16 cellular contexts compared by ENCODE assay signal in the genomic region with DNA sequence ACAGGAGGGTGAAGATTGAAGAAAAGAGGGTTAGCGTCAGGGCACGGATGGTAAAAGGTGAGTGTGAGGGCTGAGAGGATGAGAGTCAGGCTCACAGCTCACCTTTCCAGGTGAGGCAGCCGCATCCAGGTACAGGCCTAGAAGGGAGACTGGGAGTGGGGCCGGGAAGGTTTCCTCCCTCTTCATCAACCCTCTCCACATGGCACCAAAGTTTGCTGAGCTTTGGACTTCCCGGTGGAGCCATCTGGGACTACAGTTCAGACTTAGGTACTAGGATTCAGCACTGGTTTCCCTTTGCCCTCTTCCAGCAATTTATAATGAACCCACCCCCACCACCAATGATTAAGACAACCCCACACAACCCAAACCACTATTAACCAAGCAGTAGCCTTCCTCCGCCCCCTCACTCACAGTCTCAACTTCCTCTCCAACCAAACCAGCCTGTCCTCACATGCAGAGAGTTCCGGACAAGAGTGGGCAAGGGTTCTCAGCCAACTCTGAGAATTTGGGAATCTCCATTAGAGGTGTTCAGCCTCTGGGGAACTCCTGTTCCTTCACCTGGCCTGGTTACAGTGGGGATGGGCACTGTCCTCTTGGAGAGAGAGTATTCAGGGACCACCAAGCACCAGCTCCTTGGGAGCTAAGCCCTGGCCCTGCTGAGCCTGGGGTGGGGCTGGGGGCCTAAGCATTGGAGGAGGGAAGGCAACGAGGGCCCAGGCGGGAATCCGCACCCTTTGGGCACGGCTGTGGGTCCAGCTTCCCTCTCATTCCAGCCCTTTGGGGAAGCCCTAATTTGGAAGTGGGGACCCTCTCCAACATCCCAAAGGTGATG. TPM values are rescaled to one million over a fixed set of nuclear protein-coding genes. Genes with fewer than 3 reads are reported as not detected.
DNase-seq lines count a peak whose midpoint lies in the region; ATAC-seq and TF ChIP-seq lines count a peak whose summit lies in the region.
"Had no signal": no experiment of that assay in that cellular context is flagged by ENCODE, and none has a peak within 500 bp of the region (broad histone marks: within the 10 kb centered on the region; RNA-seq: fewer than 3 reads in every experiment).

No MANE protein-coding gene starts in this region.

- H2BK120ac ChIP-seq in neuronal stem cell (ENCODE audit: low read depth, low read length) = no peak overlapping the region

- no peak overlapping the region for H4K91ac ChIP-seq in neuronal stem cell (ENCODE audit: low read depth, low read length, poor library complexity)

- no peak overlapping the region for H4K8ac ChIP-seq in neuronal stem cell (ENCODE audit: low read depth, low read length)

- peak overlapping the region; percentile 22 for H3K23ac ChIP-seq in neuronal stem cell (ENCODE audit: low read depth, low read length, poor library complexity)

- intact Hi-C loops in psoas muscle (cut with DNase I) = no loop called here

- no peak overlapping the region for H2BK15ac ChIP-seq in neuronal stem cell (ENCODE audit: low read length)

- H3K4me2 ChIP-seq in neuronal stem cell (ENCODE audit: insufficient read depth, low read length, poor library complexity, severe bottlenecking) = no peak overlapping the region

- ATAC-seq in esophagus mucosa (peak; percentile 39), psoas muscle (no peak)
- ATAC-seq: T-helper 17 cell had no signal

- no CpG with 5 or more reads among the region's 11 CpGs for WGBS in neuronal stem cell (ENCODE audit: extremely low coverage in 2 of 2, insufficient read length in 2 of 2, insufficient replicate concordance in 1 of 2), 2 donors
- 69 to 74% (median 69%) methylated on average over 11 of the region's 11 CpGs for WGBS in psoas muscle, 3 donors

- peak overlapping the region in 3 of 4 donors; percentile 38 to 81 (median 78) for H3K27ac ChIP-seq in Peyer's patch
- no peak overlapping the region for H3K27ac ChIP-seq in neuronal stem cell (replicated peaks; ENCODE audit: low read length)
- no peak overlapping the region for H3K27ac ChIP-seq in psoas muscle

- H3K36me3 ChIP-seq in Peyer's patch (no peaks in the 10 kb centered on the region), neuronal stem cell (replicated peaks in 1 of 2; ENCODE audit: control insufficient read depth in 2 of 2, insufficient read depth in 2 of 2, low read length in 2 of 2) (no peaks in the 10 kb centered on the region), psoas muscle (ENCODE audit: insufficient read depth in 1 of 2, low read depth in 1 of 2) (no peaks in the 10 kb centered on the region)

- TF ChIP-seq POLR2A in Peyer's patch (IDR thresholded peaks at IDR 0.05) = no peak

- no peak overlapping the region for H2BK12ac ChIP-seq in neuronal stem cell (ENCODE audit: low read length)

- H3K9me3 ChIP-seq in Peyer's patch (no peaks in the 10 kb centered on the region), neuronal stem cell (replicated peaks in 1 of 2; ENCODE audit: control insufficient read depth in 2 of 2, insufficient read depth in 1 of 2, low read depth in 1 of 2, low read length in 2 of 2) (no peaks in the 10 kb centered on the region), psoas muscle (no peaks in the 10 kb centered on the region)

- H3K79me1 ChIP-seq in neuronal stem cell (ENCODE audit: low read depth, low read length) = no peaks in the 10 kb centered on the region

- no peak overlapping the region for H3K18ac ChIP-seq in neuronal stem cell (ENCODE audit: low read length)

- no peak overlapping the region for H2BK5ac ChIP-seq in neuronal stem cell (ENCODE audit: low read length)

- no peak overlapping the region for H3K9ac ChIP-seq in neuronal stem cell (ENCODE audit: low read depth, low read length, poor library complexity)

- no peak overlapping the region for H2AK5ac ChIP-seq in neuronal stem cell (ENCODE audit: low read depth, low read length)

- H3K4me3 ChIP-seq in Peyer's patch (no peak overlapping the region), neuronal stem cell (ENCODE audit: low read length in 2 of 2) (no peak overlapping the region), psoas muscle (no peak overlapping the region)

- TF ChIP-seq CTCF in GM13976 (IDR thresholded peaks at IDR 0.05; ENCODE audit: borderline replicate concordance, control extremely low read depth, extremely low read depth, insufficient read depth, missing control alignments) (no peak), Peyer's patch (IDR thresholded peaks at IDR 0.05) (no peak), psoas muscle (IDR thresholded peaks at IDR 0.05) (no peak)

- DNase-seq in GM13976 (ENCODE audit: low spot score) = peak; percentile 39
- DNase-seq in Peyer's patch = no peak
- no peak for DNase-seq in neuronal stem cell (ENCODE audit: low spot score)
- DNase-seq in activated effector memory CD4-positive, alpha-beta T cell treated with Interleukin-2 at 50 U/mL for 16 hours = no peak
- no peak for DNase-seq in NCI-H2227 (lab: John Stamatoyannopoulos, UW; ENCODE audit: unreplicated experiment)
- no peak for DNase-seq in GM03348 (ENCODE audit: low spot score)
- no peak for DNase-seq in psoas muscle
- DNase-seq: activated CD4-positive, alpha-beta T cell treated with anti-CD3 and anti-CD28 coated beads, Interleukin-2, amount 50 U/mL, for 4 hours; DMS 273 treated with DMSO at 0.1 percent for 48 hours; midbrain; stimulated activated CD4-positive, alpha-beta T cell treated with anti-CD3 and anti-CD28 coated beads, Interleukin-4, amount 100 ng/mL, for 24 hours; stimulated activated naive CD4-positive, alpha-beta T cell treated with Interleukin-2 at 50 U/mL for 16 hours; T-helper 17 cell had no signal

- no peak overlapping the region for H3K4ac ChIP-seq in neuronal stem cell (ENCODE audit: low read length)

- H3K4me1 ChIP-seq in Peyer's patch (peaks cover 0 to 10% (median 7%) of the 10 kb centered on the region in 4 donors), neuronal stem cell (ENCODE audit: control insufficient read depth in 2 of 2, insufficient read depth in 1 of 2, low read depth in 1 of 2, low read length in 2 of 2) (no peaks in the 10 kb centered on the region), psoas muscle (no peaks in the 10 kb centered on the region)

- no peaks in the 10 kb centered on the region for H3K27me3 ChIP-seq in Peyer's patch
- H3K27me3 ChIP-seq in neuronal stem cell (ENCODE audit: control insufficient read depth in 3 of 3, insufficient read depth in 3 of 3, low read depth in 1 of 3, low read length in 3 of 3) = peaks cover 60 to 99% (median 98%) of the 10 kb centered on the region in 3 experiments
- no peaks in the 10 kb centered on the region for H3K27me3 ChIP-seq in psoas muscle (ENCODE audit: insufficient read depth in 3 of 3, low read length in 2 of 3)

- no peak overlapping the region for H3K14ac ChIP-seq in neuronal stem cell (ENCODE audit: low read length)

- no peak overlapping the region for H2AFZ ChIP-seq in neuronal stem cell (ENCODE audit: low read length)

- in situ Hi-C loops in GM13976 (cut with MboI; ENCODE audit: low sequenced_read_pairs, unreplicated experiment) = no loop called here

RNA-seq across cellular contexts. Expression of gene HOXC4, which starts 2.3 kb away (rescaled TPM):
- total RNA-seq in Peyer's patch (1 to 10 TPM; 1.1 to 8.3 (median 1.8) TPM), esophagus mucosa (5.1 TPM), psoas muscle (1 to 10 TPM; 1.6 to 4.7 (median 2.6) TPM)
- polyA plus RNA-seq in neuronal stem cell (2013, experiment 1 of 2) = not detected
- not detected for polyA plus RNA-seq in neuronal stem cell (2013, experiment 2 of 2)
- polyA plus RNA-seq in psoas muscle = 1 to 10 TPM in 2 of 3 donors, under 1 TPM in 1; 0.72 to 1.4 (median 1.1) TPM
- total RNA-seq: chondrocyte, T-helper 17 cell had no signal

RNA-seq across cellular contexts. Expression of gene HOXC5, which starts 18.4 kb away (rescaled TPM):
- not detected for total RNA-seq in Peyer's patch
- 0.60 TPM for total RNA-seq in esophagus mucosa
- polyA plus RNA-seq in neuronal stem cell (2013, experiment 1 of 2) = not detected
- polyA plus RNA-seq in neuronal stem cell (2013, experiment 2 of 2) = not detected
- 1 to 10 TPM in 2 of 4 donors, under 1 TPM in 2; 0.25 to 3.3 (median 1.1) TPM for total RNA-seq in psoas muscle
- polyA plus RNA-seq in psoas muscle = under 1 TPM; 0.03 to 0.58 (median 0.04) TPM
- total RNA-seq: chondrocyte, T-helper 17 cell had no signal

RNA-seq across cellular contexts. Expression of gene HOXC6, which starts 23.1 kb away (rescaled TPM):
- total RNA-seq in Peyer's patch (1 to 10 TPM in 2 of 4 donors, under 1 TPM in 2; 0.70 to 1.7 (median 1.3) TPM), esophagus mucosa (1.6 TPM), psoas muscle (10 to 100 TPM in 2 of 4 donors, 1 to 10 TPM in 2; 5.2 to 23.6 (median 12.5) TPM)
- not detected for polyA plus RNA-seq in neuronal stem cell (2013, experiment 1 of 2)
- polyA plus RNA-seq in neuronal stem cell (2013, experiment 2 of 2) = not detected
- polyA plus RNA-seq in psoas muscle = 1 to 10 TPM; 2.2 to 9.5 (median 4.7) TPM
- total RNA-seq: chondrocyte, T-helper 17 cell had no signal

RNA-seq across cellular contexts. Expression of gene HOXC8, which starts 42.5 kb away (rescaled TPM):
- 1 to 10 TPM in 3 of 4 donors, under 1 TPM in 1; 0.35 to 1.7 (median 1.1) TPM for total RNA-seq in Peyer's patch
- 0.48 TPM for total RNA-seq in esophagus mucosa
- polyA plus RNA-seq in neuronal stem cell (2013, experiment 1 of 2) = not detected
- polyA plus RNA-seq in neuronal stem cell (2013, experiment 2 of 2) = not detected
- 10 to 100 TPM in 1 of 4 donors, 1 to 10 TPM in 3; 6.7 to 10.2 (median 9.0) TPM for total RNA-seq in psoas muscle
- 1 to 10 TPM; 1.6 to 8.8 (median 3.3) TPM for polyA plus RNA-seq in psoas muscle
- total RNA-seq: chondrocyte, fibroblast of lung, T-helper 17 cell had no signal

RNA-seq across cellular contexts. Expression of gene HOXC9, which starts 51.3 kb away (rescaled TPM):
- 10 to 100 TPM in 1 of 4 donors, 1 to 10 TPM in 2, not detected in 1; 1.7 to 13.2 (median 1.9) TPM for total RNA-seq in Peyer's patch
- 1.2 TPM for total RNA-seq in esophagus mucosa
- not detected for polyA plus RNA-seq in neuronal stem cell (2013, experiment 1 of 2)
- not detected for polyA plus RNA-seq in neuronal stem cell (2013, experiment 2 of 2)
- 10 to 100 TPM in 2 of 4 donors, 1 to 10 TPM in 2; 6.4 to 14.6 (median 9.2) TPM for total RNA-seq in psoas muscle
- 10 to 100 TPM in 2 of 3 donors, 1 to 10 TPM in 1; 8.8 to 31.1 (median 16.4) TPM for polyA plus RNA-seq in psoas muscle
- total RNA-seq: chondrocyte, fibroblast of lung, T-helper 17 cell had no signal

Comparison
In these comparisons a context has a peak if more than half of its experiments do, and no peak if none do; other contexts are left out.
1. H3K27ac ChIP-seq: peak in Peyer's patch (3 of 4); none in neuronal stem cell (single experiment) and psoas muscle (single experiment).